ENCODE assay signal across 11 cellular contexts in the genomic region with DNA sequence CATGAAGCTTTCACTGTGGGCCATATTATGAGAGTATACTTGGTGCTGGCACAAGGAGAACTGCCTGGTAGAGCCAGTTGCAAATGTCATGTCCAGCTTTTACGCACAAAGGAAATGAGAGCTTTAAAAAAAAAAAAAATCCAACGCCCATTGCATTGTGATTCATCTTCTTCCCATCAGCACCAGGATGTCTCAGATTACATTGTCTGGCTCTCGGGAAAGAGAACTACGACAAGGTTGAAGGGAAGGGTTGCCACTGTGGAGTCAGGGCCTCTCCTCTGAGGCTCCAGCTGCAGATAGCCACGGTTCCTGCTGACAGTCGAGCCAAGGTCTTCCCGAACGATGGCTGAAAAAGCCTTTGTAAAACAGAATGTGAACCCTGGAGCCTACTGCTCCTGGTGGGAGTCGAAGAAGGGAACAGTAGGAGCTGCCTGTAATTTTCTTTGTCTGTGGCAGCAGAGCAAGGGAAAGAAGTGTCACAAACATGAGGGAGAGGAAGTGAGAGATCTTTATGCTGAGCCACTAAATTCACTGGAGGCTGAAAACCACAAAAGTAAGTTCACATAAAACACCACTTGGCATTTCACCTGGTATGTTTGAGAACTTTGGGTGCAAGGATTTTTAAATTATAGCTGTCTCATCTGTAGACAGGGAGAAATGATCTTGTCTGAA.
DNase-seq lines count a peak whose midpoint lies in the region; ATAC-seq and TF ChIP-seq lines count a peak whose summit lies in the region.
"Had no signal": no experiment of that assay in that cellular context is flagged by ENCODE, and none has a peak within 500 bp of the region (broad histone marks: within the 10 kb centered on the region; RNA-seq: fewer than 3 reads in every experiment).

No MANE protein-coding gene starts in this region.

- peaks cover 0 to 3% (median 0%) of the 10 kb centered on the region in 3 donors for H3K4me1 ChIP-seq in skeletal muscle tissue (ENCODE audit: control insufficient read depth in 3 of 3, insufficient read depth in 3 of 3, low read length in 3 of 3)
- H3K4me1 ChIP-seq in breast epithelium, result no peaks in the 10 kb centered on the region
- H3K4me1 ChIP-seq: psoas muscle had no signal

- TF ChIP-seq POLR2A in breast epithelium (IDR thresholded peaks at IDR 0.05), result no peak

- H3K36me3 ChIP-seq in skeletal muscle tissue (ENCODE audit: control insufficient read depth in 3 of 3, insufficient read depth in 3 of 3, low read length in 3 of 3) (no peaks in the 10 kb centered on the region), breast epithelium (no peaks in the 10 kb centered on the region)

- DNase-seq in HK-2 (ENCODE audit: unreplicated experiment) (peak; percentile 4), SK-N-DZ (ENCODE audit: low spot score) (peak; percentile 50), glomerular visceral epithelial cell (ENCODE audit: extremely low spot score) (peak; percentile 37), ecto neural progenitor cell (ENCODE audit: low spot score) (no peak), breast epithelium (ENCODE audit: low spot score in 2 of 2) (no peak)
- no peak for DNase-seq in activated CD8-positive, alpha-beta memory T cell treated with anti-CD3 and anti-CD28 coated beads for 24 hours
- DNase-seq: psoas muscle, T-helper 17 cell had no signal

- no peaks in the 10 kb centered on the region for H3K27me3 ChIP-seq in skeletal muscle tissue (ENCODE audit: control insufficient read depth in 3 of 3, insufficient read depth in 3 of 3, low read length in 3 of 3)
- no peaks in the 10 kb centered on the region for H3K27me3 ChIP-seq in breast epithelium

- H3K27ac ChIP-seq in skeletal muscle tissue (ENCODE audit: low read depth, low read length), result peak overlapping the region; percentile 49
- H3K27ac ChIP-seq in breast epithelium, result peak overlapping the region in 1 of 2 donors; percentile 64
- H3K27ac ChIP-seq: HL-60, psoas muscle had no signal

- intact Hi-C loops in breast epithelium (cut with DNase I; ENCODE audit: low total_unique reads), result no loop called here

- H3K9me3 ChIP-seq in skeletal muscle tissue (ENCODE audit: control insufficient read depth in 3 of 3, low read length in 3 of 3) (no peaks in the 10 kb centered on the region), breast epithelium (peaks cover 0 to 5% of the 10 kb centered on the region in 2 donors)
- H3K9me3 ChIP-seq: psoas muscle had no signal

- H3K9ac ChIP-seq in skeletal muscle tissue (ENCODE audit: low read depth in 1 of 3, low read length in 3 of 3), result no peak overlapping the region

- no peak for ATAC-seq in GM21515 (IDR thresholded peaks at IDR 0.05; ENCODE audit: unreplicated experiment)
- ATAC-seq: T-helper 17 cell had no signal

- no peak for TF ChIP-seq CTCF in breast epithelium (IDR thresholded peaks at IDR 0.05)

- no peak overlapping the region for H3K4me3 ChIP-seq in skeletal muscle tissue (ENCODE audit: low read length in 3 of 3)
- no peak overlapping the region for H3K4me3 ChIP-seq in breast epithelium
- H3K4me3 ChIP-seq: psoas muscle had no signal

Comparison
In these comparisons a context has a peak if more than half of its experiments do, and no peak if none do; other contexts are left out.
1. DNase-seq: peak in HK-2 (single experiment), SK-N-DZ (single experiment) and glomerular visceral epithelial cell (single experiment); none in activated CD8-positive, alpha-beta memory T cell treated with anti-CD3 and anti-CD28 coated beads for 24 hours (single experiment), ecto neural progenitor cell (single experiment) and breast epithelium (0 of 2).